ENCODE assay signal across 2 cellular contexts in the genomic region with DNA sequence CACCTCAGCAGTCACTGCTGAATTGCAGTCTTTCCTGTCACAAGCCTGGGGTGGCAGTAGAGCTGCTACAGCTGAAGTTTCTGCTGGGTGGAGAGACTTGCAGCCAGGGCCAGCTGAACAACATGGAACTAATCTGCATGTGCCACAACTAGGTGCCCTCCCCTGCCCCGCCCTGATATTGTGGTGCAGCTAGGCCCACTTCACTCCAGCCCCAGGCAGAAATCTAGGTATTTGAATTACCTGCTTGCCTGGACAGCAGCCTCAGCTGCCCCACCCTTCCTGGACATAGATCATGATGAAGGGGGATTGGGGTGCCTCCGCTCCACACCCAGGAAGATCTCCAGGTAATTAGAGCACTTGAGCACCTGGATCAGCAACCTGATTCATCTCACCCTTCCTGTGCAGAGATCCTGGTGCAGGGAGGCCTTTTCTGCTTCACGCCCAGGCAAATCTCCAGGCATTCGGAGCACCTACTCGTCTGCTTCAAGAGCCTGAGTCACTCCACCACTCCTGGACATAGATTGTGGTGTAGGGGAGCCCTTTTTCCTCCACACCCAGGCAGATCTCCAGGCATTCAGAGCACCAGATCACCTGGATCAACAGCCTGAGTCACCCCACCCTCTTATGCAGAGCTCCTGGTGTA.
TF ChIP-seq lines count a peak whose summit lies in the region.

No MANE protein-coding gene starts in this region.

TF ChIP-seq in GM23338, 12 proteins besides CTCF, POLR2A, EP300 and RAD21 (continues in another document):
- TF ChIP-seq ZNF114 (CRISPR knock-in tag; IDR thresholded peaks at IDR 0.05) (no peak), JUNB (IDR thresholded peaks at IDR 0.05; ENCODE audit: unreplicated experiment) (no peak), POLR2AphosphoS5 (IDR thresholded peaks at IDR 0.05; ENCODE audit: low read depth) (no peak), CREB1 (CRISPR knock-in tag; IDR thresholded peaks at IDR 0.05; ENCODE audit: low read depth) (no peak), EZH2phosphoT487 (IDR thresholded peaks at IDR 0.05; ENCODE audit: unreplicated experiment) (no peak)
- TF ChIP-seq, protein P1, sequence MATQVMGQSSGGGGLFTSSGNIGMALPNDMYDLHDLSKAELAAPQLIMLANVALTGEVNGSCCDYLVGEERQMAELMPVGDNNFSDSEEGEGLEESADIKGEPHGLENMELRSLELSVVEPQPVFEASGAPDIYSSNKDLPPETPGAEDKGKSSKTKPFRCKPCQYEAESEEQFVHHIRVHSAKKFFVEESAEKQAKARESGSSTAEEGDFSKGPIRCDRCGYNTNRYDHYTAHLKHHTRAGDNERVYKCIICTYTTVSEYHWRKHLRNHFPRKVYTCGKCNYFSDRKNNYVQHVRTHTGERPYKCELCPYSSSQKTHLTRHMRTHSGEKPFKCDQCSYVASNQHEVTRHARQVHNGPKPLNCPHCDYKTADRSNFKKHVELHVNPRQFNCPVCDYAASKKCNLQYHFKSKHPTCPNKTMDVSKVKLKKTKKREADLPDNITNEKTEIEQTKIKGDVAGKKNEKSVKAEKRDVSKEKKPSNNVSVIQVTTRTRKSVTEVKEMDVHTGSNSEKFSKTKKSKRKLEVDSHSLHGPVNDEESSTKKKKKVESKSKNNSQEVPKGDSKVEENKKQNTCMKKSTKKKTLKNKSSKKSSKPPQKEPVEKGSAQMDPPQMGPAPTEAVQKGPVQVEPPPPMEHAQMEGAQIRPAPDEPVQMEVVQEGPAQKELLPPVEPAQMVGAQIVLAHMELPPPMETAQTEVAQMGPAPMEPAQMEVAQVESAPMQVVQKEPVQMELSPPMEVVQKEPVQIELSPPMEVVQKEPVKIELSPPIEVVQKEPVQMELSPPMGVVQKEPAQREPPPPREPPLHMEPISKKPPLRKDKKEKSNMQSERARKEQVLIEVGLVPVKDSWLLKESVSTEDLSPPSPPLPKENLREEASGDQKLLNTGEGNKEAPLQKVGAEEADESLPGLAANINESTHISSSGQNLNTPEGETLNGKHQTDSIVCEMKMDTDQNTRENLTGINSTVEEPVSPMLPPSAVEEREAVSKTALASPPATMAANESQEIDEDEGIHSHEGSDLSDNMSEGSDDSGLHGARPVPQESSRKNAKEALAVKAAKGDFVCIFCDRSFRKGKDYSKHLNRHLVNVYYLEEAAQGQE (IDR thresholded peaks at IDR 0.05; ENCODE audit: unreplicated experiment) = no peak
- TF ChIP-seq, protein P2, sequence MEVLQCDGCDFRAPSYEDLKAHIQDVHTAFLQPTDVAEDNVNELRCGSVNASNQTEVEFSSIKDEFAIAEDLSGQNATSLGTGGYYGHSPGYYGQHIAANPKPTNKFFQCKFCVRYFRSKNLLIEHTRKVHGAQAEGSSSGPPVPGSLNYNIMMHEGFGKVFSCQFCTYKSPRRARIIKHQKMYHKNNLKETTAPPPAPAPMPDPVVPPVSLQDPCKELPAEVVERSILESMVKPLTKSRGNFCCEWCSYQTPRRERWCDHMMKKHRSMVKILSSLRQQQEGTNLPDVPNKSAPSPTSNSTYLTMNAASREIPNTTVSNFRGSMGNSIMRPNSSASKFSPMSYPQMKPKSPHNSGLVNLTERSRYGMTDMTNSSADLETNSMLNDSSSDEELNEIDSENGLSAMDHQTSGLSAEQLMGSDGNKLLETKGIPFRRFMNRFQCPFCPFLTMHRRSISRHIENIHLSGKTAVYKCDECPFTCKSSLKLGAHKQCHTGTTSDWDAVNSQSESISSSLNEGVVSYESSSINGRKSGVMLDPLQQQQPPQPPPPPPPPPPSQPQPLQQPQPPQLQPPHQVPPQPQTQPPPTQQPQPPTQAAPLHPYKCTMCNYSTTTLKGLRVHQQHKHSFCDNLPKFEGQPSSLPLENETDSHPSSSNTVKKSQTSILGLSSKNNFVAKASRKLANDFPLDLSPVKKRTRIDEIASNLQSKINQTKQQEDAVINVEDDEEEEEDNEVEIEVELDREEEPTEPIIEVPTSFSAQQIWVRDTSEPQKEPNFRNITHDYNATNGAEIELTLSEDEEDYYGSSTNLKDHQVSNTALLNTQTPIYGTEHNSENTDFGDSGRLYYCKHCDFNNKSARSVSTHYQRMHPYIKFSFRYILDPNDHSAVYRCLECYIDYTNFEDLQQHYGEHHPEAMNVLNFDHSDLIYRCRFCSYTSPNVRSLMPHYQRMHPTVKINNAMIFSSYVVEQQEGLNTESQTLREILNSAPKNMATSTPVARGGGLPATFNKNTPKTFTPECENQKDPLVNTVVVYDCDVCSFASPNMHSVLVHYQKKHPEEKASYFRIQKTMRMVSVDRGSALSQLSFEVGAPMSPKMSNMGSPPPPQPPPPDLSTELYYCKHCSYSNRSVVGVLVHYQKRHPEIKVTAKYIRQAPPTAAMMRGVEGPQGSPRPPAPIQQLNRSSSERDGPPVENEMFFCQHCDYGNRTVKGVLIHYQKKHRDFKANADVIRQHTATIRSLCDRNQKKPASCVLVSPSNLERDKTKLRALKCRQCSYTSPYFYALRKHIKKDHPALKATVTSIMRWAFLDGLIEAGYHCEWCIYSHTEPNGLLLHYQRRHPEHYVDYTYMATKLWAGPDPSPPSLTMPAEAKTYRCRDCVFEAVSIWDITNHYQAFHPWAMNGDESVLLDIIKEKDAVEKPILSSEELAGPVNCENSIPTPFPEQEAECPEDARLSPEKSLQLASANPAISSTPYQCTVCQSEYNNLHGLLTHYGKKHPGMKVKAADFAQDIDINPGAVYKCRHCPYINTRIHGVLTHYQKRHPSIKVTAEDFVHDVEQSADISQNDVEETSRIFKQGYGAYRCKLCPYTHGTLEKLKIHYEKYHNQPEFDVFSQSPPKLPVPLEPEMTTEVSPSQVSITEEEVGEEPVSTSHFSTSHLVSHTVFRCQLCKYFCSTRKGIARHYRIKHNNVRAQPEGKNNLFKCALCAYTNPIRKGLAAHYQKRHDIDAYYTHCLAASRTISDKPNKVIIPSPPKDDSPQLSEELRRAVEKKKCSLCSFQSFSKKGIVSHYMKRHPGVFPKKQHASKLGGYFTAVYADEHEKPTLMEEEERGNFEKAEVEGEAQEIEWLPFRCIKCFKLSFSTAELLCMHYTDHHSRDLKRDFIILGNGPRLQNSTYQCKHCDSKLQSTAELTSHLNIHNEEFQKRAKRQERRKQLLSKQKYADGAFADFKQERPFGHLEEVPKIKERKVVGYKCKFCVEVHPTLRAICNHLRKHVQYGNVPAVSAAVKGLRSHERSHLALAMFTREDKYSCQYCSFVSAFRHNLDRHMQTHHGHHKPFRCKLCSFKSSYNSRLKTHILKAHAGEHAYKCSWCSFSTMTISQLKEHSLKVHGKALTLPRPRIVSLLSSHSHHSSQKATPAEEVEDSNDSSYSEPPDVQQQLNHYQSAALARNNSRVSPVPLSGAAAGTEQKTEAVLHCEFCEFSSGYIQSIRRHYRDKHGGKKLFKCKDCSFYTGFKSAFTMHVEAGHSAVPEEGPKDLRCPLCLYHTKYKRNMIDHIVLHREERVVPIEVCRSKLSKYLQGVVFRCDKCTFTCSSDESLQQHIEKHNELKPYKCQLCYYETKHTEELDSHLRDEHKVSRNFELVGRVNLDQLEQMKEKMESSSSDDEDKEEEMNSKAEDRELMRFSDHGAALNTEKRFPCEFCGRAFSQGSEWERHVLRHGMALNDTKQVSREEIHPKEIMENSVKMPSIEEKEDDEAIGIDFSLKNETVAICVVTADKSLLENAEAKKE (CRISPR knock-in tag; IDR thresholded peaks at IDR 0.05) = no peak
- TF ChIP-seq, protein P3, sequence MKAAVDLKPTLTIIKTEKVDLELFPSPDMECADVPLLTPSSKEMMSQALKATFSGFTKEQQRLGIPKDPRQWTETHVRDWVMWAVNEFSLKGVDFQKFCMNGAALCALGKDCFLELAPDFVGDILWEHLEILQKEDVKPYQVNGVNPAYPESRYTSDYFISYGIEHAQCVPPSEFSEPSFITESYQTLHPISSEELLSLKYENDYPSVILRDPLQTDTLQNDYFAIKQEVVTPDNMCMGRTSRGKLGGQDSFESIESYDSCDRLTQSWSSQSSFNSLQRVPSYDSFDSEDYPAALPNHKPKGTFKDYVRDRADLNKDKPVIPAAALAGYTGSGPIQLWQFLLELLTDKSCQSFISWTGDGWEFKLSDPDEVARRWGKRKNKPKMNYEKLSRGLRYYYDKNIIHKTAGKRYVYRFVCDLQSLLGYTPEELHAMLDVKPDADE (IDR thresholded peaks at IDR 0.05) = no peak

TF ChIP-seq in H1, 55 proteins besides CTCF, POLR2A, EP300 and RAD21:
- TF ChIP-seq, protein P4, sequence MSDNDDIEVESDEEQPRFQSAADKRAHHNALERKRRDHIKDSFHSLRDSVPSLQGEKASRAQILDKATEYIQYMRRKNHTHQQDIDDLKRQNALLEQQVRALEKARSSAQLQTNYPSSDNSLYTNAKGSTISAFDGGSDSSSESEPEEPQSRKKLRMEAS (IDR thresholded peaks at IDR 0.05) = no peak
- TF ChIP-seq JUND (IDR thresholded peaks at IDR 0.05; ENCODE audit: low read length) = no peak
- no peak for TF ChIP-seq TEAD4 (IDR thresholded peaks at IDR 0.05; ENCODE audit: low read depth, low read length)
- no peak for TF ChIP-seq NANOG (IDR thresholded peaks at IDR 0.05; ENCODE audit: insufficient read depth, low read depth, low read length, poor library complexity, severe bottlenecking)
- TF ChIP-seq, protein P5, sequence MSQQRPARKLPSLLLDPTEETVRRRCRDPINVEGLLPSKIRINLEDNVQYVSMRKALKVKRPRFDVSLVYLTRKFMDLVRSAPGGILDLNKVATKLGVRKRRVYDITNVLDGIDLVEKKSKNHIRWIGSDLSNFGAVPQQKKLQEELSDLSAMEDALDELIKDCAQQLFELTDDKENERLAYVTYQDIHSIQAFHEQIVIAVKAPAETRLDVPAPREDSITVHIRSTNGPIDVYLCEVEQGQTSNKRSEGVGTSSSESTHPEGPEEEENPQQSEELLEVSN (IDR thresholded peaks at IDR 0.05) = no peak
TF ChIP-seq in H1: peak in this region for 0.
